10 cellular contexts compared by ENCODE assay signal in the genomic region with DNA sequence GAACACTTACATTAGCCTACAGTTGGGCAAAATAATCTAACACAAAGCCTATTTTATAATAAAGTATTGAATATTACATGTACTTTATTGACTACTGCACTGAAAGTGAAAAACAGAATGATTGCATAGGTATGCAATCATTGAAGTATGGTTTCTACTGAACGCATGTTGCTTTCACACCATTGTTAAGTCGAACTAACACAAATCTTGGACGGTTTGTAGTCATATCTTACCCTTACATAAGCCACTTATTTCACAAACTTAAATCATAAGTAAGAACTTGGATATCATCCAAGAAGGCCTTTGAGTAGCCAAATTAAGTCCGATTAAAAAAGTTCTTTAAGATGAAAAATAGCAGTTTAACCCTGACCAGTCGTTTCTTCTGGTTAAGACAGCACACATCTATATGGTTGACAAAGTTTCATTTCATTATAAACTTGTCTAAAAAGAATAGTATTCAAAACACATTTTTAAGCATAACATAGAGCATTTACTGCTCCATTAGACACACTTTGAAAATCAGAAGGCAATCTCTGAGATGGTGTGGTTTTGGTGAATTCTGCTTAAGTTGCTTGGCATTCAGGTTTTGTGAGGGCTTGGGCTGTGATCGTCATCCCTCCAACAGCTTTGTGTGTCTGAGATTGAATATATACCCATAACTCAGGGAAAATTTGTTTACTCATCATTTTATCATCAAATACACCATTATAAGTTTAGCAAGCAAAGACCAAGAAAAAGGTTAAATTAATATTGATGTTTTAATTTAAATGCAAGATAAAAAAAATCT.
DNase-seq lines count a peak whose midpoint lies in the region; ATAC-seq, FAIRE-seq and TF ChIP-seq lines count a peak whose summit lies in the region.
"Had no signal": no experiment of that assay in that cellular context is flagged by ENCODE, and none has a peak within 500 bp of the region (broad histone marks: within the 10 kb centered on the region; RNA-seq: fewer than 3 reads in every experiment).

No MANE protein-coding gene starts in this region.

- no peak for DNase-seq in GM12891 (ENCODE audit: insufficient read length, low spot score)
- DNase-seq in OCI-M1 (lab: John Stamatoyannopoulos, UW): peak; percentile 36
- peak; percentile 61 for DNase-seq in bronchial epithelial cell (ENCODE audit: low read depth)
- no peak for DNase-seq in RPMI8226

- FAIRE-seq in GM12891 (lab: Jason Lieb, UNC) (peak; percentile 93), bronchial epithelial cell (lab: Jason Lieb, UNC) (no peak)
- FAIRE-seq: islet of Langerhans had no signal

- H3K36me3 ChIP-seq in bronchial epithelial cell (ENCODE audit: control insufficient read depth, insufficient read depth, low read length) (no peaks in the 10 kb centered on the region), mesodermal cell (ENCODE audit: control insufficient read depth, insufficient read depth, low read length) (no peaks in the 10 kb centered on the region)

- no peak for ATAC-seq in HG03095 (IDR thresholded peaks at IDR 0.05; ENCODE audit: unreplicated experiment)
- no peak for ATAC-seq in HG03135 (IDR thresholded peaks at IDR 0.05; ENCODE audit: unreplicated experiment)
- ATAC-seq in HG02610 (IDR thresholded peaks at IDR 0.05; ENCODE audit: unreplicated experiment): no peak

- no peak for TF ChIP-seq POLR2A in GM12891 (IDR thresholded peaks at IDR 0.05; ENCODE audit: low read depth, low read length)

- no peaks in the 10 kb centered on the region for H3K27me3 ChIP-seq in bronchial epithelial cell (ENCODE audit: control insufficient read depth, insufficient read depth, low read length)
- H3K27me3 ChIP-seq: testis had no signal

- TF ChIP-seq CTCF in bronchial epithelial cell (IDR thresholded peaks at IDR 0.05; ENCODE audit: insufficient read depth, low read length, severe bottlenecking): no peak

- H3K4me1 ChIP-seq in mesodermal cell (ENCODE audit: control insufficient read depth, insufficient read depth, low read length, poor library complexity, severe bottlenecking): peaks cover 20% of the 10 kb centered on the region
- H3K4me1 ChIP-seq: testis had no signal

- H3K27ac ChIP-seq in mesodermal cell (ENCODE audit: low read depth, low read length, severe bottlenecking): peak overlapping the region; percentile 89
- H3K27ac ChIP-seq: testis had no signal

- WGBS in mesodermal cell (ENCODE audit: insufficient coverage in 2 of 2), 2 experiments: 72% methylated on average over 2 of the region's 6 CpGs; no CpG with 5 or more reads in 1 of the 2 experiments

- no peaks in the 10 kb centered on the region for H3K9me3 ChIP-seq in mesodermal cell (ENCODE audit: control insufficient read depth, low read length)
- H3K9me3 ChIP-seq: testis had no signal

- no peak overlapping the region for H3K4me3 ChIP-seq in bronchial epithelial cell (ENCODE audit: low read depth, low read length)
- no peak overlapping the region for H3K4me3 ChIP-seq in mesodermal cell (ENCODE audit: extremely low read depth, insufficient read depth, low read length, poor library complexity, severe bottlenecking)
- H3K4me3 ChIP-seq: testis had no signal

TF ChIP-seq in GM12891, 5 proteins besides CTCF, POLR2A, EP300 and RAD21:
- TF ChIP-seq TAF1 (IDR thresholded peaks at IDR 0.05; ENCODE audit: low read depth, low read length): no peak
- TF ChIP-seq POU2F2 (IDR thresholded peaks at IDR 0.05; ENCODE audit: low read depth, low read length): no peak
- TF ChIP-seq POLR2AphosphoS5 (IDR thresholded peaks at IDR 0.05; ENCODE audit: low read depth, low read length): no peak
- no peak for TF ChIP-seq SPI1 (IDR thresholded peaks at IDR 0.05; ENCODE audit: low read depth, low read length)
- TF ChIP-seq PAX5 (IDR thresholded peaks at IDR 0.05; ENCODE audit: insufficient read depth, low read length, severe bottlenecking): no peak

Comparison
In these comparisons a context has a peak if more than half of its experiments do, and no peak if none do; other contexts are left out.
1. DNase-seq: peak in OCI-M1 (single experiment) and bronchial epithelial cell (single experiment); none in GM12891 (single experiment) and RPMI8226 (single experiment).